Comparison of ENCODE assay signal across 10 cellular contexts in the genomic region with DNA sequence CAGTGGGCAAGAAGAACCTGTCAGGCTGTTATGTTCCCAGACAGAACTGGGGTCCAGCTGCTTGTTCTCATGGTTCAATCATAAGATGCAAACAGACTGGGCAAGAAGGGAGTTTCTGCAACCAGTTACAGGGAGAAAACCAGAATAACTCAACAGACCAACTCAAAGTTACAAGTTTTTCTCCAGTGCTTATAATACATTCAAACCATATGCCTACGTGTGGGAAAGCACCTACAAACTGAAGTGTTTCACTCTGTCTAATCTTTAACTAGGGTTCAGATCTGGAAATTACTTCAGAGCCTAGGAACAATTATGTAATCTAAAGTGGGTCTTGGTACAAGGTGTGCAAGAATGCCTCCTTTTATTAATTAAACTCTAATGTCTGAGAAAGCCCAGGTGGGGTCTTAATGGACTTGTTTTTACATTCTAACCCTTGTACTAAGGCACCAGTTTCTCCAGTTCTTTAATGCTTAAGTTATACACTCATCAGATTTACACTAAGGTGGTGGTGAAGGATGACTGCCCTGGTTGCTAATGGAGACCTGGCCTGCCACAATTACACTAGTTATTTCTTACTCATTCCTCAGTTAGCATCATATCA.
A peak's percentile ranks its signal among the peaks of the same experiment; 100 is the strongest.
DNase-seq lines count a peak whose midpoint lies in the region; ATAC-seq and TF ChIP-seq lines count a peak whose summit lies in the region.
"Had no signal": no experiment of that assay in that cellular context is flagged by ENCODE, and none has a peak within 500 bp of the region (broad histone marks: within the 10 kb centered on the region; RNA-seq: fewer than 3 reads in every experiment).

No MANE protein-coding gene starts in this region.

- no peaks in the 10 kb centered on the region for H3K4me1 Mint-ChIP-seq in nephron progenitor cell

- no peaks in the 10 kb centered on the region for H3K9me3 ChIP-seq in neural cell (ENCODE audit: low read length)

- no peaks in the 10 kb centered on the region for H3F3A ChIP-seq in neural cell (ENCODE audit: insufficient read depth, low read length, poor library complexity, severe bottlenecking)

- no peak overlapping the region for H3K4me3 ChIP-seq in neural cell (ENCODE audit: low read length)

- no peaks in the 10 kb centered on the region for H3K79me2 ChIP-seq in neural cell (replicated peaks; ENCODE audit: insufficient read depth, low read length)

- H3K9me3 Mint-ChIP-seq in nephron progenitor cell = no peaks in the 10 kb centered on the region

- ATAC-seq in GM19023 (IDR thresholded peaks at IDR 0.05; ENCODE audit: unreplicated experiment) (peak; percentile 59), HG02588 (IDR thresholded peaks at IDR 0.05; ENCODE audit: unreplicated experiment) (peak; percentile 64), HG03432 (IDR thresholded peaks at IDR 0.05; ENCODE audit: unreplicated experiment) (peak; percentile 74)

- DNase-seq in superior temporal gyrus (ENCODE audit: extremely low spot score) = no peak
- no peak for DNase-seq in nephron progenitor cell
- DNase-seq in SIG-M5 (lab: John Stamatoyannopoulos, UW) = no peak
- DNase-seq: activated T-cell treated with anti-CD3 and anti-CD28 coated beads, Interleukin-2, amount 50 U/mL, for 48 hours; NCI-H187; stimulated activated naive CD4-positive, alpha-beta T cell treated with Interleukin-2 at 50 U/mL for 16 hours had no signal

- H3K27ac Mint-ChIP-seq in nephron progenitor cell = no peak overlapping the region

- peaks cover 6% of the 10 kb centered on the region for H3K27me3 Mint-ChIP-seq in nephron progenitor cell (ENCODE audit: low read depth, poor library complexity)

- TF ChIP-seq EP300 in neural cell (conservative IDR thresholded peaks at IDR 0.05; ENCODE audit: poor library complexity, severe bottlenecking) = no peak

- no peaks in the 10 kb centered on the region for H4K20me1 ChIP-seq in neural cell (ENCODE audit: insufficient read depth)

- no peak for TF ChIP-seq RAD21 in neural cell (conservative IDR thresholded peaks at IDR 0.05)

- H3K4me2 ChIP-seq in neural cell (ENCODE audit: low read length) = no peak overlapping the region

- H3K36me3 ChIP-seq in neural cell (ENCODE audit: insufficient read depth, low read length) = no peaks in the 10 kb centered on the region

- H3K9me2 ChIP-seq in neural cell (ENCODE audit: insufficient read depth, low read length) = no peaks in the 10 kb centered on the region

- H3K36me3 Mint-ChIP-seq in nephron progenitor cell (ENCODE audit: low read depth) = no peaks in the 10 kb centered on the region

- no peak overlapping the region for H3K9ac ChIP-seq in neural cell (ENCODE audit: low read length)

- no peak overlapping the region for H3K4me3 Mint-ChIP-seq in nephron progenitor cell

- H3K27ac ChIP-seq in neural cell (ENCODE audit: low read length) = no peak overlapping the region

- TF ChIP-seq CTCF in neural cell (IDR thresholded peaks at IDR 0.05; ENCODE audit: poor library complexity, severe bottlenecking) (no peak), nephron progenitor cell (IDR thresholded peaks at IDR 0.05) (no peak)

- H2AFZ ChIP-seq in neural cell (ENCODE audit: low read depth, low read length) = peak overlapping the region; percentile 30

- no peaks in the 10 kb centered on the region for H3K27me3 ChIP-seq in neural cell (ENCODE audit: insufficient read depth, low read depth, low read length)

TF ChIP-seq in neural cell, 6 proteins besides CTCF, POLR2A, EP300 and RAD21:
- TF ChIP-seq EZH2 (IDR thresholded peaks at IDR 0.05; ENCODE audit: borderline replicate concordance, insufficient read depth, low read length, poor library complexity, severe bottlenecking) = no peak
- TF ChIP-seq SMC3 (conservative IDR thresholded peaks at IDR 0.05; ENCODE audit: poor library complexity) = no peak
- TF ChIP-seq, protein P1, sequence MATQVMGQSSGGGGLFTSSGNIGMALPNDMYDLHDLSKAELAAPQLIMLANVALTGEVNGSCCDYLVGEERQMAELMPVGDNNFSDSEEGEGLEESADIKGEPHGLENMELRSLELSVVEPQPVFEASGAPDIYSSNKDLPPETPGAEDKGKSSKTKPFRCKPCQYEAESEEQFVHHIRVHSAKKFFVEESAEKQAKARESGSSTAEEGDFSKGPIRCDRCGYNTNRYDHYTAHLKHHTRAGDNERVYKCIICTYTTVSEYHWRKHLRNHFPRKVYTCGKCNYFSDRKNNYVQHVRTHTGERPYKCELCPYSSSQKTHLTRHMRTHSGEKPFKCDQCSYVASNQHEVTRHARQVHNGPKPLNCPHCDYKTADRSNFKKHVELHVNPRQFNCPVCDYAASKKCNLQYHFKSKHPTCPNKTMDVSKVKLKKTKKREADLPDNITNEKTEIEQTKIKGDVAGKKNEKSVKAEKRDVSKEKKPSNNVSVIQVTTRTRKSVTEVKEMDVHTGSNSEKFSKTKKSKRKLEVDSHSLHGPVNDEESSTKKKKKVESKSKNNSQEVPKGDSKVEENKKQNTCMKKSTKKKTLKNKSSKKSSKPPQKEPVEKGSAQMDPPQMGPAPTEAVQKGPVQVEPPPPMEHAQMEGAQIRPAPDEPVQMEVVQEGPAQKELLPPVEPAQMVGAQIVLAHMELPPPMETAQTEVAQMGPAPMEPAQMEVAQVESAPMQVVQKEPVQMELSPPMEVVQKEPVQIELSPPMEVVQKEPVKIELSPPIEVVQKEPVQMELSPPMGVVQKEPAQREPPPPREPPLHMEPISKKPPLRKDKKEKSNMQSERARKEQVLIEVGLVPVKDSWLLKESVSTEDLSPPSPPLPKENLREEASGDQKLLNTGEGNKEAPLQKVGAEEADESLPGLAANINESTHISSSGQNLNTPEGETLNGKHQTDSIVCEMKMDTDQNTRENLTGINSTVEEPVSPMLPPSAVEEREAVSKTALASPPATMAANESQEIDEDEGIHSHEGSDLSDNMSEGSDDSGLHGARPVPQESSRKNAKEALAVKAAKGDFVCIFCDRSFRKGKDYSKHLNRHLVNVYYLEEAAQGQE (IDR thresholded peaks at IDR 0.05; ENCODE audit: borderline replicate concordance) = no peak
- TF ChIP-seq TAF1 (IDR thresholded peaks at IDR 0.05; ENCODE audit: low read depth) = no peak
- no peak for TF ChIP-seq MXI1 (conservative IDR thresholded peaks at IDR 0.05; ENCODE audit: poor library complexity, severe bottlenecking)
- TF ChIP-seq POLR2AphosphoS5 (IDR thresholded peaks at IDR 0.05) = no peak
